In the genomic region with DNA sequence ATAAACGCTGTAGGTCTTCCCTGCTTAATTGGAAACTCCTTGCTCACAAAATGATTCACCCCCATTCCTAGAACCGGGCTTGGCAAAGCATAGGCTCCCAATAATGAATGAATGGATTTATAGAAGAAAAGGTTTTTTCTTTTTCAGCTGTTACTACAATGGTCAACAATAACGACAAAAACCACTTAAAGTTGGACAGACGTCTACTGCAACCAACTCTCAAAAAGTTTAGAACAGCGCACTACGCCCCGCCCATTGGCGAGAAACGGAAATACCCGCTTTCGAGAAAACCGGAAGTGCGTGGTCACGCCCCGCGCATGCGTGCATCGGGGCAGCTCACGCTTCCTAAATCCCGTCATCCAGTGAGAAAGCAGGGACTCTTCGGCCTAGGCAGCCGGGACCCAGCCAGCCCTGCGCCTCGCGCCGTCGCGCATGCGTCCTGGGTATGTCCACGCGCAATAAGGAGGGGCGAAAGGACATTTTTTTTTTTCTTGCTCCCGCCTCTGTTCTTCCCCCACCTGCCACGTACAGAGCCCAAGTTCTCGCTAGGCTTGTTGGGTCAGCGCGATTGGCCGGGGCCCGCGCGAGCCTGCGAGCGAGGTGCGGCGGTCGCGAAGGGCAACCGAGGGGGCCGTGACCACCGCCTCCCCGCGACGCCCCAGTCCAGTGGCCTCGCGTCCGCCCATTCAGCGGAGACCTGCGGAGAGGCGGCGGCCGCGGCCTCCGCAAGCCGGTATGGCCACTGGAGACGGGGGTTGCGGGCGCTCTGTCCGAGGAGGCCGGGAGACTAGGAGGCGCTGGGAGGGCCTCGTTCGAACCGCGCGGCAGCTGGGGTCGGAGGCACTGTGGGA, we compare ENCODE assay signal across 8 cellular contexts. TPM values are rescaled to one million over a fixed set of nuclear protein-coding genes. Genes with fewer than 3 reads are reported as not detected.
DNase-seq lines count a peak whose midpoint lies in the region; ATAC-seq and FAIRE-seq lines count a peak whose summit lies in the region.

A gene (plus strand): TSS at position 506 of the 851 bp plus-strand sequence. CDS start 4,192 bp downstream, outside the sequence.

- FAIRE-seq in RCC 7860 (lab: Jason Lieb, UNC) = peak; percentile 93

- peak within 1 kb of the TSS; percentile 67 to 85 for H3K4me3 ChIP-seq in muscle layer of colon (ENCODE audit: low read depth in 1 of 2, low read length in 2 of 2)

- H3K36me3 ChIP-seq in KOPT-K1 (ENCODE audit: insufficient read depth, low read length) = peaks cover 24% of the 10 kb centered on the region
- no peaks in the 10 kb centered on the region for H3K36me3 ChIP-seq in muscle layer of colon (ENCODE audit: insufficient read depth, low read length)

- H3K27me3 Mint-ChIP-seq in activated T-cell treated with anti-CD3 and anti-CD28 coated beads, Interleukin-2, amount 50 U/mL, for 72 hours (ENCODE audit: low read depth) = no peaks in the 10 kb centered on the region

- DNase-seq in DMS79 (lab: John Stamatoyannopoulos, UW) (peak; percentile 95), RCC 7860 (ENCODE audit: low spot score) (peak; percentile 98)
- DNase-seq in activated T-cell treated with anti-CD3 and anti-CD28 coated beads, Interleukin-2, amount 50 U/mL, for 72 hours = peak; percentile 97 to 98
- DNase-seq in stimulated activated CD8-positive, alpha-beta memory T cell treated with anti-CD3 and anti-CD28 coated beads, Interleukin-7, amount 100 ng/mL, for 24 hours (ENCODE audit: low read depth) = peak; percentile 95

- H3K9me3 ChIP-seq in KOPT-K1 (ENCODE audit: insufficient read depth, low read length, poor library complexity, severe bottlenecking) (peaks cover 4% of the 10 kb centered on the region), muscle layer of colon (ENCODE audit: low read length) (no peaks in the 10 kb centered on the region)

- H3K4me1 ChIP-seq in muscle layer of colon (ENCODE audit: insufficient read depth, low read length) = peaks cover 35% of the 10 kb centered on the region

- no peaks in the 10 kb centered on the region for H3K27me3 ChIP-seq in muscle layer of colon (ENCODE audit: control insufficient read depth in 1 of 2, insufficient read depth in 2 of 2, low read length in 2 of 2)

- peak within 1 kb of the TSS; percentile 100 for H3K27ac Mint-ChIP-seq in activated T-cell treated with anti-CD3 and anti-CD28 coated beads, Interleukin-2, amount 50 U/mL, for 72 hours

- H3K36me3 Mint-ChIP-seq in activated T-cell treated with anti-CD3 and anti-CD28 coated beads, Interleukin-2, amount 50 U/mL, for 72 hours (ENCODE audit: insufficient read depth in 2 of 2) = peaks cover 22 to 24% of the 10 kb centered on the region in 2 donors

- peak within 1 kb of the TSS; percentile 89 to 99 for H3K4me3 Mint-ChIP-seq in activated T-cell treated with anti-CD3 and anti-CD28 coated beads, Interleukin-2, amount 50 U/mL, for 72 hours

- peak; percentile 93 for ATAC-seq in GM21786 (IDR thresholded peaks at IDR 0.05; ENCODE audit: unreplicated experiment)
- peak; percentile 93 to 94 for ATAC-seq in activated T-cell treated with anti-CD3 and anti-CD28 coated beads, Interleukin-2, amount 50 U/mL, for 72 hours (replicated peaks in 1 of 2)
- ATAC-seq in esophagus mucosa = peak; percentile 98

- peak within 1 kb of the TSS; percentile 98 for H3K27ac ChIP-seq in KOPT-K1 (ENCODE audit: low read depth, low read length, poor library complexity, severe bottlenecking)
- peak within 1 kb of the TSS; percentile 96 for H3K27ac ChIP-seq in muscle layer of colon (ENCODE audit: low read depth, low read length)

- H3K4me1 Mint-ChIP-seq in activated T-cell treated with anti-CD3 and anti-CD28 coated beads, Interleukin-2, amount 50 U/mL, for 72 hours (ENCODE audit: low read depth) = peaks cover 56% of the 10 kb centered on the region

- H3K9ac ChIP-seq in muscle layer of colon (ENCODE audit: low read length) = peak within 1 kb of the TSS; percentile 82

- H3K9me3 Mint-ChIP-seq in activated T-cell treated with anti-CD3 and anti-CD28 coated beads, Interleukin-2, amount 50 U/mL, for 72 hours = peaks cover 2 to 7% of the 10 kb centered on the region in 2 donors

RNA-seq across cellular contexts. Expression of the gene that starts here (rescaled TPM):
- total RNA-seq in activated T-cell treated with anti-CD3 and anti-CD28 coated beads, Interleukin-2, amount 50 U/mL, for 72 hours = 10 to 100 TPM; 60.6 to 64.7 TPM
- 65.9 TPM for total RNA-seq in esophagus mucosa

Comparison
In these comparisons a context has a peak if more than half of its experiments do, and no peak if none do; other contexts are left out.
1. Peak in every context shown above with its lines: DNase-seq, ATAC-seq, H3K4me3 ChIP-seq and H3K27ac ChIP-seq.